In the genomic region with DNA sequence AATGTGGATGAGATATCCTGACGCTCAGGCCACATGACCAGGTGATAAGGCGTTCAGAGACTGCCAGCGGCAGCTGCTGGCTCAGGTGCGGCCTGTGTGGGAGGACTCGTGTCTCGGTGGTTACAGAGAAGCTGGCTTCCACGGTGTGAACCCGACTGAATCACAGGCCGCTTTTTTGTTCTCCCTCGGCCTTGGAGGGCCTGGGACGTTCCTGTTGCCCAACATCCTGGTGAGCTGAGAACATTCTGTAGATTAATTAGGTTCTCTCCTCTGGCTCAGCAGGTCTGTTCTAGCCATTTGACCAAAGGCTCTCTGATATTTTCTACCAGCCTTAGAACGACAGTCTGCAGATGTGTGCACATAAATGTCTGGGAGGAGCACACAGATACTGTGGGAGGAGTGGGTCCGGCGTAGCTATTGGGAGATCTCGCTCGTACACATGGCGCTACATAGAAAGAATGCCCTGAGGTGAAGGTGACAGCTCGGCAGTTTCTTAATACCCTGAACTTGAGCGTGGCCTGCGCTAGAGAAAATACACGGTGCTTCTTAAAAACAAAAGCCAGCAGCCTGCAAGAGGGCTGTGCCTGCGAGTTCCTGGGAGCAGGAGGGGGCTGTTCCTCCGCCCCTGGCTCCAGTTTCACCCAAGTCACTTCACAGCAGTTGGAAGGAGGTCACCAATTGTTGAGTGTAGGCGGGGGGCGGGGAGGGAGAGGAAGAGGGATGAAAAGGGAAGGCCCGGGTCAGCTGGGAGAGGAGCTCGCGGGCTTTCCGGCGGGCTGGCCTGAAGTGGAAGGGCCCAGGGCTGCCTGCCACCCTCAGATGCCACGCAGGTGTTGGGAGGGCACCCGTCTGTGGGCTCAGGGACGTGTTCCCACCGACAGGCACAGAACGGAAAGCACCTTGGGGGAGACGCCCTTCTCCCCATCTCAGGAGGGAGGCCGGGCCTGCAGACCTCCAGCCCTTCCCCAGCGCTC, we compare ENCODE assay signal across 9 cellular contexts.
DNase-seq lines count a peak whose midpoint lies in the region; ATAC-seq and TF ChIP-seq lines count a peak whose summit lies in the region.
"Had no signal": no experiment of that assay in that cellular context is flagged by ENCODE, and none has a peak within 500 bp of the region (broad histone marks: within the 10 kb centered on the region; RNA-seq: fewer than 3 reads in every experiment).

No MANE protein-coding gene starts in this region.

- H3K4me1 Mint-ChIP-seq in activated CD8-positive, alpha-beta T cell treated with anti-CD3 and anti-CD28 coated beads for 36 hours (ENCODE audit: low read depth) = peaks cover 12% of the 10 kb centered on the region

- H3K27me3 ChIP-seq in right atrium auricular region (no peaks in the 10 kb centered on the region), prostate gland (replicated peaks; ENCODE audit: insufficient read depth) (no peaks in the 10 kb centered on the region)

- DNase-seq in activated CD8-positive, alpha-beta T cell treated with anti-CD3 and anti-CD28 coated beads for 36 hours = peak; percentile 5
- peak; percentile 66 for DNase-seq in right atrium auricular region (ENCODE audit: low spot score)
- peak; percentile 45 for DNase-seq in prostate gland (ENCODE audit: low spot score)
- no peak for DNase-seq in OCI-LY7 (ENCODE audit: low spot score)
- no peak for DNase-seq in NCI-H1694 (lab: John Stamatoyannopoulos, UW)

- H3K27ac ChIP-seq in right atrium auricular region = peak overlapping the region; percentile 46 to 54
- H3K27ac ChIP-seq in prostate gland = peak overlapping the region; percentile 78 to 84
- H3K27ac ChIP-seq in OCI-LY7 (ENCODE audit: low read depth, low read length, poor library complexity, severe bottlenecking) = no peak overlapping the region
- H3K27ac ChIP-seq: KMS-11 had no signal

- H3K4me2 ChIP-seq in OCI-LY7 (ENCODE audit: low read length) = no peak overlapping the region
- H3K4me2 ChIP-seq: KMS-11 had no signal

- CTCF ChIA-PET in activated CD8-positive, alpha-beta T cell treated with anti-CD3 and anti-CD28 coated beads for 36 hours (lab: Charles Lee) = interaction anchor here (0.9 to 2.1 kb wide), 5 partner anchors 7 to 221 kb away, joined by 3 to 7 read pairs (median 3); no protein-coding TSS in a partner anchor
- CTCF ChIA-PET in OCI-LY7 (lab: Charles Lee; ENCODE audit: unreplicated experiment) = no interaction called here

- no peak overlapping the region for H2AFZ ChIP-seq in OCI-LY7 (ENCODE audit: low read length)

- H3K9me3 Mint-ChIP-seq in activated CD8-positive, alpha-beta T cell treated with anti-CD3 and anti-CD28 coated beads for 36 hours = no peaks in the 10 kb centered on the region

- no peak overlapping the region for H3K4me3 Mint-ChIP-seq in activated CD8-positive, alpha-beta T cell treated with anti-CD3 and anti-CD28 coated beads for 36 hours

- BruUV-seq in OCI-LY7 (replicated peaks; lab: Mats Ljungman, UMichigan) = no TSS peak

- H3K36me3 ChIP-seq in ES-I3 (ENCODE audit: insufficient read depth, low read length) (no peaks in the 10 kb centered on the region), right atrium auricular region (no peaks in the 10 kb centered on the region), prostate gland (no peaks in the 10 kb centered on the region), OCI-LY7 (ENCODE audit: insufficient read depth, low read length) (no peaks in the 10 kb centered on the region)

- H3K9ac ChIP-seq in ES-I3 (ENCODE audit: low read depth, low read length) = peak overlapping the region; percentile 45; the same call in 1 of the 2 replicates
- H3K9ac ChIP-seq: KMS-11 had no signal

- POLR2A ChIA-PET in activated CD8-positive, alpha-beta T cell treated with anti-CD3 and anti-CD28 coated beads for 36 hours (lab: Charles Lee) = no interaction called here
- POLR2A ChIA-PET in OCI-LY7 (lab: Charles Lee) = no interaction called here

- no peak for TF ChIP-seq CTCF in activated CD8-positive, alpha-beta T cell treated with anti-CD3 and anti-CD28 coated beads for 36 hours (IDR thresholded peaks at IDR 0.05)
- no peak for TF ChIP-seq CTCF in right atrium auricular region (IDR thresholded peaks at IDR 0.05)
- no peak for TF ChIP-seq CTCF in prostate gland (IDR thresholded peaks at IDR 0.05)
- no peak for TF ChIP-seq CTCF in OCI-LY7 (conservative IDR thresholded peaks at IDR 0.05; ENCODE audit: low read length)

- peak; percentile 33 for TF ChIP-seq POLR2A in prostate gland (IDR thresholded peaks at IDR 0.05)

- H3K79me2 ChIP-seq in OCI-LY7 (ENCODE audit: insufficient read depth, low read depth, low read length) = no peaks in the 10 kb centered on the region

- peaks cover 41% of the 10 kb centered on the region for H3K27me3 Mint-ChIP-seq in activated CD8-positive, alpha-beta T cell treated with anti-CD3 and anti-CD28 coated beads for 36 hours

- H3K4me3 ChIP-seq in right atrium auricular region (peak overlapping the region; percentile 10 to 46), prostate gland (peak overlapping the region; percentile 6 to 19), OCI-LY7 (ENCODE audit: low read depth, low read length, poor library complexity, severe bottlenecking) (no peak overlapping the region)

- H3K36me3 Mint-ChIP-seq in activated CD8-positive, alpha-beta T cell treated with anti-CD3 and anti-CD28 coated beads for 36 hours (ENCODE audit: low read depth) = no peaks in the 10 kb centered on the region

- WGBS in prostate gland = 11% methylated on average over 38 of the region's 38 CpGs

- no peak overlapping the region for H3K27ac Mint-ChIP-seq in activated CD8-positive, alpha-beta T cell treated with anti-CD3 and anti-CD28 coated beads for 36 hours

- ATAC-seq in HG03442 (IDR thresholded peaks at IDR 0.05; ENCODE audit: unreplicated experiment) = peak; percentile 17
- peak; percentile 42 for ATAC-seq in activated CD8-positive, alpha-beta T cell treated with anti-CD3 and anti-CD28 coated beads for 36 hours
- ATAC-seq in HG03045 (IDR thresholded peaks at IDR 0.05; ENCODE audit: unreplicated experiment) = no peak

- H4K20me1 ChIP-seq in OCI-LY7 (ENCODE audit: insufficient read depth, low read length) = no peaks in the 10 kb centered on the region

- H3K9me3 ChIP-seq in ES-I3 (ENCODE audit: control insufficient read depth, insufficient read depth, low read length) (no peaks in the 10 kb centered on the region), right atrium auricular region (no peaks in the 10 kb centered on the region), prostate gland (no peaks in the 10 kb centered on the region), OCI-LY7 (ENCODE audit: low read length) (no peaks in the 10 kb centered on the region)

- no peaks in the 10 kb centered on the region for H3K9me2 ChIP-seq in OCI-LY7 (ENCODE audit: insufficient read depth, low read length)

- intact Hi-C loops in activated CD8-positive, alpha-beta T cell treated with anti-CD3 and anti-CD28 coated beads for 36 hours (cut with micrococcal nuclease) = no loop called here
- intact Hi-C loops in prostate gland (cut with DNase I) = loop anchor here (2.0 to 10.0 kb wide), 4 partner anchors 68 to 221 kb away; partner anchors contain the start of gene ZNF516
- intact Hi-C loops in OCI-LY7 (cut with micrococcal nuclease; ENCODE audit: unreplicated experiment) = loop anchor here (5.0 kb wide), 1 partner anchor 222 kb away; no protein-coding TSS in a partner anchor

- H3K4me1 ChIP-seq in ES-I3 (ENCODE audit: insufficient read depth, low read length) (peaks cover 23% of the 10 kb centered on the region), right atrium auricular region (peaks cover 0 to 28% of the 10 kb centered on the region in 2 donors), prostate gland (replicated peaks) (no peaks in the 10 kb centered on the region), OCI-LY7 (ENCODE audit: insufficient read depth, low read length, poor library complexity, severe bottlenecking) (no peaks in the 10 kb centered on the region)

Comparison
In these comparisons a context has a peak if more than half of its experiments do, and no peak if none do; other contexts are left out.
1. DNase-seq: peak in activated CD8-positive, alpha-beta T cell treated with anti-CD3 and anti-CD28 coated beads for 36 hours (single experiment), right atrium auricular region (single experiment) and prostate gland (single experiment); none in OCI-LY7 (single experiment) and NCI-H1694 (single experiment).